Comparison of ENCODE assay signal across 32 cellular contexts in genomic region chr2:211451642-211452041, GRCh38.
"Had no signal": no experiment of that assay in that cellular context is flagged by ENCODE, and none has a peak within 500 bp of the region (broad histone marks: within the 10 kb centered on the region; RNA-seq: fewer than 3 reads in every experiment).

No MANE protein-coding gene starts in this region.

- H3K9me3 ChIP-seq: adrenal gland, ascending aorta, body of pancreas, breast epithelium had no signal

- H3K36me3 ChIP-seq: adrenal gland, ascending aorta, brain microvascular endothelial cell, breast epithelium, cardiac muscle cell had no signal

- H3K4me3 ChIP-seq: adrenal gland, ascending aorta, body of pancreas, breast epithelium, cardiac muscle cell had no signal

- ATAC-seq: activated naive CD4-positive, alpha-beta T cell treated with anti-CD3 and anti-CD28 coated beads, Interleukin-2, amount 50 U/mL, for 72 hours; activated naive CD8-positive, alpha-beta T cell treated with anti-CD3 and anti-CD28 coated beads, Interleukin-2, amount 50 U/mL, for 24 hours; activated T-cell treated with anti-CD3 and anti-CD28 coated beads, Interleukin-2, amount 50 U/mL, for 4 hours; activated T-cell treated with anti-CD3 and anti-CD28 coated beads, Interleukin-2, amount 50 U/mL, for 72 hours; activated T-helper 17 cell treated with anti-CD3 and anti-CD28 coated beads, Interleukin-2, amount 50 U/mL, for 72 hours; body of pancreas had no signal

- H3K4me1 ChIP-seq: adrenal gland, ascending aorta, body of pancreas, breast epithelium had no signal

- H3K27me3 ChIP-seq: adrenal gland, ascending aorta, body of pancreas, brain microvascular endothelial cell, breast epithelium, cardiac muscle cell had no signal

- DNase-seq: activated effector memory CD4-positive, alpha-beta T cell treated with anti-CD3 and anti-CD28 coated beads, Interleukin-2, amount 50 U/mL, for 16 hours; activated effector memory CD4-positive, alpha-beta T cell treated with Interleukin-2 at 50 U/mL for 16 hours; activated gamma-delta T cell; activated gamma-delta T cell treated with Interleukin-2 at 50 U/mL for 16 hours; activated naive CD4-positive, alpha-beta T cell; activated naive CD4-positive, alpha-beta T cell treated with anti-CD3 and anti-CD28 coated beads for 36 hours; activated naive CD4-positive, alpha-beta T cell treated with anti-CD3 and anti-CD28 coated beads, Interleukin-2, amount 10 ng/mL, durations not matched to agents 7 days and 5 days; activated naive CD4-positive, alpha-beta T cell treated with anti-CD3 and anti-CD28 coated beads, Interleukin-2, amount 50 U/mL, for 16 hours; activated naive CD4-positive, alpha-beta T cell treated with Interleukin-2 at 50 U/mL for 16 hours; activated naive CD8-positive, alpha-beta T cell treated with anti-CD3 and anti-CD28 coated beads for 36 hours; activated naive CD8-positive, alpha-beta T cell treated with anti-CD3 and anti-CD28 coated beads, Interleukin-2, amount 10 ng/mL, durations not matched to agents 7 days and 5 days; activated naive CD8-positive, alpha-beta T cell treated with anti-CD3 and anti-CD28 coated beads, Interleukin-2, amount 50 U/mL, for 24 hours; activated T-cell treated with anti-CD3 and anti-CD28 coated beads, Interleukin-2, amount 50 U/mL, for 1 hour; activated T-cell treated with anti-CD3 and anti-CD28 coated beads, Interleukin-2, amount 50 U/mL, for 24 hours; activated T-cell treated with anti-CD3 and anti-CD28 coated beads, Interleukin-2, amount 50 U/mL, for 4 hours; activated T-cell treated with anti-CD3 and anti-CD28 coated beads, Interleukin-2, amount 50 U/mL, for 48 hours; activated T-cell treated with anti-CD3 and anti-CD28 coated beads, Interleukin-2, amount 50 U/mL, for 72 hours; adrenal gland; amniotic stem cell; amygdala; anterior cingulate cortex; aorta; body of pancreas; brain microvascular endothelial cell; caudate nucleus; central memory CD4-positive, alpha-beta T cell; cerebellar nuclear complex had no signal

- H3K27ac ChIP-seq: adrenal gland, ascending aorta, body of pancreas, brain microvascular endothelial cell, breast epithelium, cardiac muscle cell had no signal
